Comparison of ENCODE assay signal across 10 cellular contexts in genomic region chr3:48598323-48599076, GRCh38. TPM values are rescaled to one million over a fixed set of nuclear protein-coding genes. Genes with fewer than 3 reads are reported as not detected.
A peak's percentile ranks its signal among the peaks of the same experiment; 100 is the strongest.
DNase-seq lines count a peak whose midpoint lies in the region; ATAC-seq and TF ChIP-seq lines count a peak whose summit lies in the region.
"Had no signal": no experiment of that assay in that cellular context is flagged by ENCODE, and none has a peak within 500 bp of the region (broad histone marks: within the 10 kb centered on the region; RNA-seq: fewer than 3 reads in every experiment).

No MANE protein-coding gene starts in this region.

- H3K9me3 ChIP-seq in SK-N-SH: no peaks in the 10 kb centered on the region
- H3K9me3 ChIP-seq in prostate gland: no peaks in the 10 kb centered on the region

- peak overlapping the region; percentile 76 for H3K4me2 ChIP-seq in SK-N-SH

- no peaks in the 10 kb centered on the region for H3K9me2 ChIP-seq in SK-N-SH

- ATAC-seq in GM18858 (IDR thresholded peaks at IDR 0.05; ENCODE audit: unreplicated experiment): no peak
- no peak for ATAC-seq in HG03108 (IDR thresholded peaks at IDR 0.05; ENCODE audit: unreplicated experiment)

- TF ChIP-seq CTCF in SK-N-SH (IDR thresholded peaks at IDR 0.05) (no peak), fibroblast of villous mesenchyme (IDR thresholded peaks at IDR 0.05; ENCODE audit: insufficient read depth, low read depth, low read length) (peak; percentile 20), prostate gland (IDR thresholded peaks at IDR 0.05) (no peak)

- peaks cover 5% of the 10 kb centered on the region; the same call in 1 of the 2 replicates for H3K79me2 ChIP-seq in SK-N-SH (ENCODE audit: insufficient read depth)

- TF ChIP-seq EP300 in SK-N-SH (IDR thresholded peaks at IDR 0.05; ENCODE audit: borderline replicate concordance in 1 of 2, low read depth in 1 of 2, low read length in 1 of 2): no peak

- H4K20me1 ChIP-seq in SK-N-SH (ENCODE audit: insufficient read depth): no peaks in the 10 kb centered on the region

- no peak overlapping the region for H3K4me3 Mint-ChIP-seq in activated T-helper 2 cell treated with anti-CD3 and anti-CD28 coated beads, Interferon-gamma antibody, Interleukin-2, Interleukin-4, amounts not matched to agents 10 μg/mL and 5 μg/mL and 100 μg/mL, durations not matched to agents 14 hours and 24 hours and 36 hours (ENCODE audit: low read depth)

- peaks cover 38% of the 10 kb centered on the region for H3K36me3 Mint-ChIP-seq in activated T-helper 2 cell treated with anti-CD3 and anti-CD28 coated beads, Interferon-gamma antibody, Interleukin-2, Interleukin-4, amounts not matched to agents 10 μg/mL and 5 μg/mL and 100 μg/mL, durations not matched to agents 14 hours and 24 hours and 36 hours (ENCODE audit: low read depth)

- no peaks in the 10 kb centered on the region for H3K4me1 Mint-ChIP-seq in activated T-helper 2 cell treated with anti-CD3 and anti-CD28 coated beads, Interferon-gamma antibody, Interleukin-2, Interleukin-4, amounts not matched to agents 10 μg/mL and 5 μg/mL and 100 μg/mL, durations not matched to agents 14 hours and 24 hours and 36 hours (ENCODE audit: low read depth)

- TF ChIP-seq POLR2A in prostate gland (IDR thresholded peaks at IDR 0.05): peak; percentile 40

- DNase-seq in COLO829 (ENCODE audit: low spot score) (peak; percentile 44), SK-N-SH (no peak), fibroblast of villous mesenchyme (ENCODE audit: low read depth) (peak; percentile 97), prostate gland (ENCODE audit: low spot score) (peak; percentile 93), ACHN (no peak)
- no peak for DNase-seq in activated T-helper 2 cell treated with anti-CD3 and anti-CD28 coated beads, Interferon-gamma antibody, Interleukin-2, Interleukin-4, amounts not matched to agents 10 μg/mL and 5 μg/mL and 100 μg/mL, durations not matched to agents 14 hours and 24 hours and 36 hours (ENCODE audit: low spot score)
- DNase-seq: GF-D8; stimulated activated CD4-positive, alpha-beta T cell treated with anti-CD3 and anti-CD28 coated beads, Interleukin-15, amount 100 ng/mL, for 24 hours had no signal

- H3K27me3 Mint-ChIP-seq in activated T-helper 2 cell treated with anti-CD3 and anti-CD28 coated beads, Interferon-gamma antibody, Interleukin-2, Interleukin-4, amounts not matched to agents 10 μg/mL and 5 μg/mL and 100 μg/mL, durations not matched to agents 14 hours and 24 hours and 36 hours (ENCODE audit: low read depth): peaks cover 10% of the 10 kb centered on the region

- H3K9me3 Mint-ChIP-seq in activated T-helper 2 cell treated with anti-CD3 and anti-CD28 coated beads, Interferon-gamma antibody, Interleukin-2, Interleukin-4, amounts not matched to agents 10 μg/mL and 5 μg/mL and 100 μg/mL, durations not matched to agents 14 hours and 24 hours and 36 hours: no peaks in the 10 kb centered on the region

- TF ChIP-seq RAD21 in SK-N-SH (IDR thresholded peaks at IDR 0.05; ENCODE audit: low read length): no peak

- intact Hi-C loops in prostate gland (cut with DNase I): loop anchor here (5.0 kb wide), 2 partner anchors 41 to 131 kb away; partner anchors contain the start of gene PFKFB4
- intact Hi-C loops in activated T-helper 2 cell treated with anti-CD3 and anti-CD28 coated beads, Interferon-gamma antibody, Interleukin-2, Interleukin-4, amounts not matched to agents 10 μg/mL and 5 μg/mL and 100 μg/mL, durations not matched to agents 14 hours and 24 hours and 36 hours (cut with micrococcal nuclease): no loop called here

- peak overlapping the region; percentile 52 for H3K9ac ChIP-seq in SK-N-SH

- H3K36me3 ChIP-seq in SK-N-SH (replicated peaks in 1 of 2; ENCODE audit: control insufficient read depth in 1 of 2, insufficient read depth in 2 of 2, low read length in 1 of 2) (peaks cover 10 to 37% of the 10 kb centered on the region in 2 experiments), prostate gland (peaks cover 5 to 24% of the 10 kb centered on the region in 2 donors)

- H3F3A ChIP-seq in SK-N-SH (replicated peaks; ENCODE audit: insufficient read depth): peaks cover 45% of the 10 kb centered on the region

- peaks cover 30 to 37% of the 10 kb centered on the region in 2 experiments; a peak in 3 of 4 replicates for H3K4me1 ChIP-seq in SK-N-SH (ENCODE audit: control insufficient read depth in 1 of 2, insufficient read depth in 2 of 2, low read depth in 1 of 2, low read length in 1 of 2)
- H3K4me1 ChIP-seq in prostate gland (replicated peaks): peaks cover 27% of the 10 kb centered on the region

- in situ Hi-C loops in ACHN (cut with HindIII; ENCODE audit: low pct_ligation_motif_present, low pct_unique_long_range_greater_than_20kb, low sequenced_read_pairs): no loop called here

- peak overlapping the region; percentile 62 to 96 for H3K27ac ChIP-seq in SK-N-SH (ENCODE audit: low read depth in 2 of 2, low read length in 1 of 2)
- H3K27ac ChIP-seq in prostate gland: peak overlapping the region; percentile 79 to 84

- POLR2A ChIA-PET in SK-N-SH (lab: Yijun Ruan, JAX): interaction anchor here (0.9 to 1.7 kb wide), 2 partner anchors 9 to 64 kb away, joined by 3 to 4 read pairs; partner anchors contain the start of gene CELSR3

- CTCF ChIA-PET in SK-N-SH (lab: Yijun Ruan, JAX): interaction anchor here (1.2 to 1.6 kb wide), 2 partner anchors 11 to 37 kb away, joined by 4 read pairs; partner anchors contain the start of genes SLC26A6 and UQCRC1

- H3K27me3 ChIP-seq in SK-N-SH (ENCODE audit: insufficient read depth) (no peaks in the 10 kb centered on the region), prostate gland (replicated peaks; ENCODE audit: insufficient read depth) (no peaks in the 10 kb centered on the region)

- H3K4me3 ChIP-seq in SK-N-SH (ENCODE audit: low read depth in 2 of 2, low read length in 1 of 2) (peak overlapping the region in 1 of 2 experiments; percentile 9; a peak in 1 of 4 replicates), fibroblast of villous mesenchyme (ENCODE audit: low read depth, low read length) (peak overlapping the region; percentile 14), prostate gland (no peak overlapping the region)

- H3K27ac Mint-ChIP-seq in activated T-helper 2 cell treated with anti-CD3 and anti-CD28 coated beads, Interferon-gamma antibody, Interleukin-2, Interleukin-4, amounts not matched to agents 10 μg/mL and 5 μg/mL and 100 μg/mL, durations not matched to agents 14 hours and 24 hours and 36 hours: no peak overlapping the region

- 30% methylated on average over 3 of the region's 5 CpGs for WGBS in SK-N-SH (ENCODE audit: low lambda C conversion rate)
- 14% methylated on average over 5 of the region's 5 CpGs for WGBS in prostate gland

- H2AFZ ChIP-seq in SK-N-SH (ENCODE audit: low read depth): no peak overlapping the region

TF ChIP-seq in SK-N-SH, 30 proteins besides CTCF, POLR2A, EP300 and RAD21 (continues in another document):
- peak; percentile 57; the same call in 1 of the 2 replicates for TF ChIP-seq FOSL2 (IDR thresholded peaks at IDR 0.05; ENCODE audit: borderline replicate concordance, low read depth)
- TF ChIP-seq ELF1 (IDR thresholded peaks at IDR 0.05): no peak; the same call in 1 of the 2 replicates

RNA-seq across cellular contexts. Expression of gene COL7A1, which starts 3.4 kb away (rescaled TPM):
- 7.1 and 10.8 TPM in 2 replicates for polyA plus RNA-seq in SK-N-SH (2012; rRNA removed)
- 2.2 and 2.4 TPM in 2 replicates for polyA plus RNA-seq in SK-N-SH (2012; cell fraction: cytosol; rRNA removed)
- polyA plus RNA-seq in SK-N-SH (2012; cell fraction: nucleus; rRNA removed): 55.8 and 105 TPM in 2 replicates
- total RNA-seq in fibroblast of villous mesenchyme (79.0 and 140 TPM in 2 replicates), prostate gland (10 to 100 TPM; 84.8 to 92.6 TPM)
- total RNA-seq in activated T-helper 2 cell treated with anti-CD3 and anti-CD28 coated beads, Interferon-gamma antibody, Interleukin-2, Interleukin-4, amounts not matched to agents 10 μg/mL and 5 μg/mL and 100 μg/mL, durations not matched to agents 14 hours and 24 hours and 36 hours: 1.9 and 2.4 TPM in 2 replicates

RNA-seq across cellular contexts. Expression of gene UQCRC1, which starts 10.9 kb away (rescaled TPM):
- polyA plus RNA-seq in SK-N-SH (2012; rRNA removed): 284 and 317 TPM in 2 replicates
- polyA plus RNA-seq in SK-N-SH (2012; cell fraction: cytosol; rRNA removed): 160 and 244 TPM in 2 replicates
- 311 and 334 TPM in 2 replicates for polyA plus RNA-seq in SK-N-SH (2012; cell fraction: nucleus; rRNA removed)
- total RNA-seq in fibroblast of villous mesenchyme (405 and 418 TPM in 2 replicates), prostate gland (100 to 1,000 TPM; 239 to 251 TPM)
- 248 and 273 TPM in 2 replicates for total RNA-seq in activated T-helper 2 cell treated with anti-CD3 and anti-CD28 coated beads, Interferon-gamma antibody, Interleukin-2, Interleukin-4, amounts not matched to agents 10 μg/mL and 5 μg/mL and 100 μg/mL, durations not matched to agents 14 hours and 24 hours and 36 hours

RNA-seq across cellular contexts. Expression of gene TMEM89, which starts 23.1 kb away (rescaled TPM):
- not detected in 2 replicates for polyA plus RNA-seq in SK-N-SH (2012; rRNA removed)
- polyA plus RNA-seq in SK-N-SH (2012; cell fraction: cytosol; rRNA removed): not detected in 2 replicates
- 0.43 and 1.0 TPM in 2 replicates for polyA plus RNA-seq in SK-N-SH (2012; cell fraction: nucleus; rRNA removed)
- not detected in 2 replicates for total RNA-seq in fibroblast of villous mesenchyme
- 1 to 10 TPM in 1 of 2 donors, not detected in 1; 1.9 TPM for total RNA-seq in prostate gland
- total RNA-seq in activated T-helper 2 cell treated with anti-CD3 and anti-CD28 coated beads, Interferon-gamma antibody, Interleukin-2, Interleukin-4, amounts not matched to agents 10 μg/mL and 5 μg/mL and 100 μg/mL, durations not matched to agents 14 hours and 24 hours and 36 hours: 0.80 and 0.87 TPM in 2 replicates

RNA-seq across cellular contexts. Expression of gene UCN2, which starts 34.9 kb away (rescaled TPM):
- polyA plus RNA-seq in SK-N-SH (2012; rRNA removed): 0.50 and 0.69 TPM in 2 replicates
- polyA plus RNA-seq in SK-N-SH (2012; cell fraction: cytosol; rRNA removed): 0.15 and 0.22 TPM in 2 replicates
- 2.7 and 4.1 TPM in 2 replicates for polyA plus RNA-seq in SK-N-SH (2012; cell fraction: nucleus; rRNA removed)
- total RNA-seq in fibroblast of villous mesenchyme: 6.0 and 11.9 TPM in 2 replicates
- total RNA-seq in prostate gland: 1 to 10 TPM in 1 of 2 donors, under 1 TPM in 1; 0.85 to 1.6 TPM
- total RNA-seq in activated T-helper 2 cell treated with anti-CD3 and anti-CD28 coated beads, Interferon-gamma antibody, Interleukin-2, Interleukin-4, amounts not matched to agents 10 μg/mL and 5 μg/mL and 100 μg/mL, durations not matched to agents 14 hours and 24 hours and 36 hours: 0.11 TPM in 1 of 2 replicates, not detected in the other

RNA-seq across cellular contexts. Expression of gene SLC26A6, which starts 36.8 kb away (rescaled TPM):
- 31.9 and 39.6 TPM in 2 replicates for polyA plus RNA-seq in SK-N-SH (2012; rRNA removed)
- 4.0 and 6.8 TPM in 2 replicates for polyA plus RNA-seq in SK-N-SH (2012; cell fraction: cytosol; rRNA removed)
- 246 and 273 TPM in 2 replicates for polyA plus RNA-seq in SK-N-SH (2012; cell fraction: nucleus; rRNA removed)
- total RNA-seq in fibroblast of villous mesenchyme (34.8 and 45.8 TPM in 2 replicates), prostate gland (10 to 100 TPM; 18.4 to 30.0 TPM)
- 85.1 and 89.6 TPM in 2 replicates for total RNA-seq in activated T-helper 2 cell treated with anti-CD3 and anti-CD28 coated beads, Interferon-gamma antibody, Interleukin-2, Interleukin-4, amounts not matched to agents 10 μg/mL and 5 μg/mL and 100 μg/mL, durations not matched to agents 14 hours and 24 hours and 36 hours

Comparison
In these comparisons a context has a peak if more than half of its experiments do, and no peak if none do; other contexts are left out.
1. DNase-seq: peak in COLO829 (single experiment), fibroblast of villous mesenchyme (single experiment) and prostate gland (single experiment); none in SK-N-SH (single experiment), ACHN (single experiment) and activated T-helper 2 cell treated with anti-CD3 and anti-CD28 coated beads, Interferon-gamma antibody, Interleukin-2, Interleukin-4, amounts not matched to agents 10 μg/mL and 5 μg/mL and 100 μg/mL, durations not matched to agents 14 hours and 24 hours and 36 hours (single experiment).
2. RNA of gene COL7A1, which starts 3.4 kb away (total RNA-seq): 84.8 to 92.6 TPM in prostate gland and 79.0 to 140 TPM in fibroblast of villous mesenchyme; 1.9 to 2.4 TPM in activated T-helper 2 cell treated with anti-CD3 and anti-CD28 coated beads, Interferon-gamma antibody, Interleukin-2, Interleukin-4, amounts not matched to agents 10 μg/mL and 5 μg/mL and 100 μg/mL, durations not matched to agents 14 hours and 24 hours and 36 hours; every median in the first group is over 10 times any median in the second.